In the genomic region with DNA sequence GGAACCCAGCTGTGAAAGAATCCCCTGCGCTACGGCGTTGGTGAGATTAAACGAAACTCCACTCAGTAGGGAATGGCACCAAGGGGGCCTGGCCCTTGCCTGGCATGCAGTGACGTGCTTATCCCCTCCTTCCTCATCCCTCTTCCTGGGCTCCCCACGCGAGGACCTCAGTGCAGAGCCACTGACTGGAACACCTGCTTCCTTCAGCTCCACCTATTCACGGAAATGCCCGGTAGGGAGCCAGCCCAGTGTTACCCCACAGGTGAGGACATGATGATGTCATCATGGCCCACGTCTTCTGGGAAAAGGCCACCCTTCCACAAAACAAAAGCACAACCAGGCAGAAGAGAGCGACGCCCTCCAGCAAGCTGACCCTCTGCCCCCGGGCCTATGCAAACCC, we compare ENCODE assay signal across 1 cellular context.
TF ChIP-seq lines count a peak whose summit lies in the region.

No MANE protein-coding gene starts in this region.

TF ChIP-seq in K562, 482 proteins besides CTCF, POLR2A, EP300 and RAD21 (continued from another document):
- TF ChIP-seq, protein P1, sequence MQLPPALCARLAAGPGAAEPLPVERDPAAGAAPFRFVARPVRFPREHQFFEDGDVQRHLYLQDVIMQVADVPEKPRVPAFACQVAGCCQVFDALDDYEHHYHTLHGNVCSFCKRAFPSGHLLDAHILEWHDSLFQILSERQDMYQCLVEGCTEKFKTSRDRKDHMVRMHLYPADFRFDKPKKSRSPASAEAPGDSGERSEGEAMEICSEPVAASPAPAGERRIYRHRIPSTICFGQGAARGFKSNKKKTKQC (CRISPR knock-in tag; IDR thresholded peaks at IDR 0.05): no peak
- TF ChIP-seq HNRNPLL (IDR thresholded peaks at IDR 0.05; ENCODE audit: low read depth, low read length, poor library complexity, severe bottlenecking) (no peak), NR1H2 (CRISPR knock-in tag; IDR thresholded peaks at IDR 0.05) (no peak)
